Comparison of ENCODE assay signal across 9 cellular contexts in genomic region chr1:114428083-114428754, GRCh38.
A peak's percentile ranks its signal among the peaks of the same experiment; 100 is the strongest.
DNase-seq lines count a peak whose midpoint lies in the region; ATAC-seq, FAIRE-seq and TF ChIP-seq lines count a peak whose summit lies in the region.
"Had no signal": no experiment of that assay in that cellular context is flagged by ENCODE, and none has a peak within 500 bp of the region (broad histone marks: within the 10 kb centered on the region; RNA-seq: fewer than 3 reads in every experiment).

No MANE protein-coding gene starts in this region.

- peaks cover 2 to 22% (median 19%) of the 10 kb centered on the region in 4 donors for H3K36me3 ChIP-seq in liver (ENCODE audit: control insufficient read depth in 4 of 4, insufficient read depth in 3 of 4, low read depth in 1 of 4, low read length in 3 of 4)
- peaks cover 14 to 54% of the 10 kb centered on the region in 2 experiments for H3K36me3 ChIP-seq in HepG2 (replicated peaks in 1 of 2; ENCODE audit: control insufficient read depth in 1 of 2, insufficient read depth in 2 of 2, low read length in 2 of 2)
- peaks cover 75% of the 10 kb centered on the region for H3K36me3 ChIP-seq in RWPE2 (ENCODE audit: low read depth)
- H3K36me3 ChIP-seq in upper lobe of left lung: peaks cover 12 to 64% (median 22%) of the 10 kb centered on the region in 4 donors

- no peak overlapping the region for H3K27ac ChIP-seq in liver (ENCODE audit: low read depth in 1 of 2, low read length in 2 of 2)
- no peak overlapping the region for H3K27ac ChIP-seq in HepG2 (ENCODE audit: extremely low read length, insufficient read depth, low read length)
- H3K27ac ChIP-seq in RWPE2 (ENCODE audit: poor library complexity, severe bottlenecking): no peak overlapping the region
- no peak overlapping the region for H3K27ac ChIP-seq in upper lobe of left lung

- in situ Hi-C loops in HepG2 (cut with HindIII; ENCODE audit: extremely low pct_ligation_motif_present, low pct_unique_long_range_greater_than_20kb): no loop called here

- 74% methylated on average over 1 of the region's 1 CpG for WGBS in liver
- 66% methylated on average over 1 of the region's 1 CpG for WGBS in HepG2 (ENCODE audit: low lambda C conversion rate)
- 85% methylated on average over 1 of the region's 1 CpG for WGBS in upper lobe of left lung, 2 donors

- ATAC-seq in HepG2: no peak
- ATAC-seq in RWPE2 (ENCODE audit: low read depth): no peak
- ATAC-seq in upper lobe of left lung (ENCODE audit: low FRiP score in 2 of 2): no peak
- no peak for ATAC-seq in HG03175 (IDR thresholded peaks at IDR 0.05; ENCODE audit: unreplicated experiment)
- no peak for ATAC-seq in GM21360 (IDR thresholded peaks at IDR 0.05; ENCODE audit: unreplicated experiment)

- H3K79me2 ChIP-seq in HepG2 (ENCODE audit: insufficient read depth, low read length): peaks cover 3% of the 10 kb centered on the region

- H2AFZ ChIP-seq in HepG2 (ENCODE audit: low read length): no peak overlapping the region

- TF ChIP-seq POLR2A in HepG2 (IDR thresholded peaks at IDR 0.05; ENCODE audit: insufficient read depth in 1 of 2, low read depth in 2 of 2, low read length in 2 of 2) (no peak), upper lobe of left lung (IDR thresholded peaks at IDR 0.05) (no peak)

- H3K27me3 ChIP-seq in liver (ENCODE audit: control insufficient read depth in 4 of 4, insufficient read depth in 4 of 4, low read length in 3 of 4) (no peaks in the 10 kb centered on the region), HepG2 (ENCODE audit: control insufficient read depth in 1 of 2, insufficient read depth in 2 of 2, low read length in 2 of 2) (no peaks in the 10 kb centered on the region), RWPE2 (ENCODE audit: insufficient read depth, poor library complexity, severe bottlenecking) (no peaks in the 10 kb centered on the region), upper lobe of left lung (no peaks in the 10 kb centered on the region)

- TF ChIP-seq CTCF in liver (IDR thresholded peaks at IDR 0.05; ENCODE audit: low read depth, low read length, missing input control) (peak; percentile 32), HepG2 (CRISPR knock-in tag; IDR thresholded peaks at IDR 0.05) (no peak), RWPE2 (IDR thresholded peaks at IDR 0.05; ENCODE audit: poor library complexity, severe bottlenecking) (peak; percentile 63), fibroblast of the aortic adventitia (IDR thresholded peaks at IDR 0.05; ENCODE audit: insufficient read depth, low read length) (peak; percentile 59), upper lobe of left lung (IDR thresholded peaks at IDR 0.05) (peak in 4 of 6 experiments; percentile 22 to 35 (median 24))

- intact Hi-C loops in HepG2 (cut with micrococcal nuclease; ENCODE audit: unreplicated experiment): no loop called here

- CTCF ChIA-PET in HepG2 (lab: Yijun Ruan, JAX; ENCODE audit: low intra/inter-chr PET ratio, low total read pairs): interaction anchor here (0.7 to 1.5 kb wide), 2 partner anchors 82 to 131 kb away, joined by 3 to 5 read pairs; no protein-coding TSS in a partner anchor

- H4K20me1 ChIP-seq in HepG2 (ENCODE audit: insufficient read depth, low read length): no peaks in the 10 kb centered on the region; the same call in 1 of the 2 replicates

- H3K9me3 ChIP-seq in liver (ENCODE audit: control insufficient read depth in 4 of 4, low read length in 3 of 4): no peaks in the 10 kb centered on the region
- no peaks in the 10 kb centered on the region for H3K9me3 ChIP-seq in HepG2 (ENCODE audit: low read length)
- no peaks in the 10 kb centered on the region for H3K9me3 ChIP-seq in RWPE2 (ENCODE audit: severe bottlenecking)
- no peaks in the 10 kb centered on the region for H3K9me3 ChIP-seq in upper lobe of left lung

- FAIRE-seq in HepG2 (lab: Jason Lieb, UNC): no peak
- FAIRE-seq: GM12891 had no signal

- H3K4me3 ChIP-seq in liver (ENCODE audit: low read depth in 1 of 3, low read length in 3 of 3) (no peak overlapping the region), HepG2 (replicated peaks in 1 of 3; ENCODE audit: insufficient read depth in 1 of 3, low read depth in 2 of 3, low read length in 3 of 3) (no peak overlapping the region), RWPE2 (ENCODE audit: severe bottlenecking) (no peak overlapping the region), fibroblast of the aortic adventitia (ENCODE audit: low read depth, low read length) (no peak overlapping the region), upper lobe of left lung (no peak overlapping the region)

- TF ChIP-seq RAD21 in liver (IDR thresholded peaks at IDR 0.05): peak; percentile 57 to 71
- TF ChIP-seq RAD21 in HepG2 (CRISPR knock-in tag; IDR thresholded peaks at IDR 0.05): no peak

- no TSS peak for BruUV-seq in HepG2 (replicated peaks; lab: Mats Ljungman, UMichigan)

- no peak overlapping the region for H3K4me2 ChIP-seq in HepG2 (ENCODE audit: low read depth, low read length)

- DNase-seq in HepG2 (ENCODE audit: low spot score) (no peak), RWPE2 (ENCODE audit: low spot score) (no peak), fibroblast of the aortic adventitia (ENCODE audit: low read depth) (peak; percentile 57), upper lobe of left lung (no peak), NCI-H2107 treated with DMSO at 0.1 percent for 48 hours (lab: John Stamatoyannopoulos, UW; ENCODE audit: unreplicated experiment) (no peak)

- TF ChIP-seq EP300 in HepG2 (IDR thresholded peaks at IDR 0.05; ENCODE audit: low read depth in 2 of 2, low read length in 2 of 2): no peak
- no peak for TF ChIP-seq EP300 in HepG2 (CRISPR knock-in tag; IDR thresholded peaks at IDR 0.05; ENCODE audit: borderline replicate concordance)
- no peak for TF ChIP-seq EP300 in upper lobe of left lung (IDR thresholded peaks at IDR 0.05)

- POLR2A ChIA-PET in HepG2 (lab: Yijun Ruan, JAX): no interaction called here

- H3K4me1 ChIP-seq in liver (ENCODE audit: control insufficient read depth in 4 of 4, insufficient read depth in 4 of 4, low read length in 3 of 4) (no peaks in the 10 kb centered on the region), HepG2 (ENCODE audit: insufficient read depth, low read length) (peaks cover 11% of the 10 kb centered on the region; the same call in 1 of the 2 replicates), RWPE2 (ENCODE audit: insufficient read depth, poor library complexity, severe bottlenecking) (no peaks in the 10 kb centered on the region), upper lobe of left lung (no peaks in the 10 kb centered on the region)

- H3K9ac ChIP-seq in liver (ENCODE audit: low read depth in 1 of 2, low read length in 2 of 2): no peak overlapping the region
- no peak overlapping the region for H3K9ac ChIP-seq in HepG2 (ENCODE audit: insufficient read depth, low read depth, low read length)

TF ChIP-seq in liver, 16 proteins besides CTCF, POLR2A, EP300 and RAD21:
- TF ChIP-seq HNF4G (IDR thresholded peaks at IDR 0.05) (no peak), GABPA (IDR thresholded peaks at IDR 0.05 in 1 of 2, conservative IDR thresholded peaks at IDR 0.05 in 1 of 2) (no peak), EGR1 (IDR thresholded peaks at IDR 0.05; ENCODE audit: low read depth in 2 of 2) (no peak), RXRA (IDR thresholded peaks at IDR 0.05) (no peak)
TF ChIP-seq in liver: peak in this region for 0.

TF ChIP-seq in HepG2, 621 proteins besides CTCF, POLR2A, EP300 and RAD21:
- TF ChIP-seq HDAC2 (CRISPR knock-in tag; IDR thresholded peaks at IDR 0.05) (no peak), ZFYVE20 (CRISPR knock-in tag; IDR thresholded peaks at IDR 0.05; ENCODE audit: borderline replicate concordance, low read depth) (no peak), ZSCAN9 (CRISPR knock-in tag; IDR thresholded peaks at IDR 0.05; ENCODE audit: borderline replicate concordance) (no peak), NBN (conservative IDR thresholded peaks at IDR 0.05) (no peak), ZNF792 (CRISPR knock-in tag; IDR thresholded peaks at IDR 0.05) (no peak), ZNF251 (CRISPR knock-in tag; IDR thresholded peaks at IDR 0.05) (no peak), EZH2 (conservative IDR thresholded peaks at IDR 0.05; ENCODE audit: low read depth, low read length) (no peak), POLR2G (IDR thresholded peaks at IDR 0.05; ENCODE audit: low read depth, low read length) (no peak), HNRNPL (IDR thresholded peaks at IDR 0.05; ENCODE audit: low read depth, low read length) (no peak)
